In the genomic region with DNA sequence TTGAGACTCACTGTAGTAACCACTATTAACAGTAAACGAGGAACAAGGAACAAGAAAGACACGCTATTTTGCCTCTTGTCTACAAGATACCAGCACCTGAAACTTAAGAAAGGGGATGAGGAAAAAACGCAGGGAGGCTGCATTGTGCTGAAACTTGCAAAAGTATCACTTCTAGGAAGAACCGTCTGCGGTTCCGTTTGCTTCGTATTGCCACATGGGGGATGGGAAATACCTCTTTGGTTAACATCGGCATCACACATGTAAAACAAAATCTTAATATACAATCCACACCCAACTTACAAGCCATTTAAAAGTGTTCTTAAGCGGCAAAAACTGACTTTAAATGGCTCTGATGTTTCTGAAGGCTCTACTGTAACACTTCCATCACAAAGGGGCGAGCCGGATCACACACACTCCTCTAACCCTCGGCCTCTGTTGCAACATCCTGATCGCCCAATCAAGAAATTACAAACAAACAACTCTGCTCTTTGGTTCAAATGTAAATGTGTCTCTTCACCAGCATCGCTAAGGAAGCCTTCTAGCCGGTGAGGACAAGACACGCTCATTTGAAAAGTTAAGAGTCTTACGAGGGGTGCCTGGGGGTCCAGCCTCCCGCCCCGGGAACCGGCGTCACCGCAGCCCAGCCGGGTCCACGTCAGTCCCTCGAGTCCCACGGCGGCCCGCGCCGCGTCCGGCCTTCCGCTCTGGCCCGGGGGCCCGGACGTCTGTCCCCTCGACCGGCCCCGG, we compare ENCODE assay signal across 8 cellular contexts. TPM values are rescaled to one million over a fixed set of nuclear protein-coding genes. Genes with fewer than 3 reads are reported as not detected.
DNase-seq lines count a peak whose midpoint lies in the region; ATAC-seq and TF ChIP-seq lines count a peak whose summit lies in the region.

No MANE protein-coding gene starts in this region.

- H3K4me1 Mint-ChIP-seq in progenitor cell of endocrine pancreas (ENCODE audit: low read depth), result peaks cover 25% of the 10 kb centered on the region

- no peak overlapping the region for H2AFZ ChIP-seq in Karpas-422 (ENCODE audit: low read length)

- H3K9ac ChIP-seq in Karpas-422 (ENCODE audit: low read length), result peak overlapping the region; percentile 81

- H3K4me3 ChIP-seq in Karpas-422 (ENCODE audit: low read length) (peak overlapping the region; percentile 88), fibroblast of the aortic adventitia (ENCODE audit: low read depth, low read length) (peak overlapping the region; percentile 83)

- H3K9me3 ChIP-seq in Karpas-422 (ENCODE audit: low read length), result no peaks in the 10 kb centered on the region

- H3K9me3 Mint-ChIP-seq in progenitor cell of endocrine pancreas (ENCODE audit: low read depth), result no peaks in the 10 kb centered on the region

- H3K27me3 ChIP-seq in Karpas-422 (ENCODE audit: low read length), result no peaks in the 10 kb centered on the region

- peak overlapping the region; percentile 93 for H3K27ac Mint-ChIP-seq in progenitor cell of endocrine pancreas

- peaks cover 4% of the 10 kb centered on the region; the same call in 1 of the 2 replicates for H3K36me3 ChIP-seq in Karpas-422 (ENCODE audit: insufficient read depth, low read length)

- peak overlapping the region; percentile 20; the same call in 1 of the 2 replicates for H3K27ac ChIP-seq in Karpas-422 (ENCODE audit: low read length)

- peak; percentile 39 for DNase-seq in NCI-H2227 (lab: John Stamatoyannopoulos, UW; ENCODE audit: unreplicated experiment)
- no peak for DNase-seq in NCI-H2227 treated with DMSO at 0.1 percent for 48 hours (lab: John Stamatoyannopoulos, UW)
- DNase-seq in Karpas-422, result peak; percentile 44
- peak; percentile 65 for DNase-seq in activated CD8-positive, alpha-beta memory T cell treated with anti-CD3 and anti-CD28 coated beads, Interleukin-2, amount 50 U/mL, for 48 hours
- peak; percentile 51 for DNase-seq in fibroblast of the aortic adventitia (ENCODE audit: low read depth)
- no peak for DNase-seq in progenitor cell of endocrine pancreas (ENCODE audit: low spot score, unreplicated experiment)
- DNase-seq in GOT3 (lab: John Stamatoyannopoulos, UW), result no peak

- peaks cover 3% of the 10 kb centered on the region for H3K27me3 Mint-ChIP-seq in progenitor cell of endocrine pancreas

- no peak for TF ChIP-seq CTCF in fibroblast of the aortic adventitia (IDR thresholded peaks at IDR 0.05; ENCODE audit: insufficient read depth, low read length)
- TF ChIP-seq CTCF in progenitor cell of endocrine pancreas (IDR thresholded peaks at IDR 0.05; ENCODE audit: unreplicated experiment), result no peak

- H3K4me1 ChIP-seq in Karpas-422 (ENCODE audit: low read length), result peaks cover 23% of the 10 kb centered on the region

- H3K36me3 Mint-ChIP-seq in progenitor cell of endocrine pancreas (ENCODE audit: insufficient read depth), result peaks cover 1% of the 10 kb centered on the region

- H3K4me2 ChIP-seq in Karpas-422 (ENCODE audit: low read depth, low read length, poor library complexity, severe bottlenecking), result peak overlapping the region; percentile 88

- peaks cover 31% of the 10 kb centered on the region; the same call in 1 of the 2 replicates for H4K20me1 ChIP-seq in Karpas-422 (ENCODE audit: insufficient read depth, low read depth, low read length)

- ATAC-seq in HG03571 (IDR thresholded peaks at IDR 0.05; ENCODE audit: unreplicated experiment), result no peak

- peaks cover 55% of the 10 kb centered on the region for H3K79me2 ChIP-seq in Karpas-422 (ENCODE audit: low read length)

- no peaks in the 10 kb centered on the region for H3K9me2 ChIP-seq in Karpas-422 (replicated peaks; ENCODE audit: insufficient read depth, low read length)

- peak overlapping the region; percentile 96 for H3K4me3 Mint-ChIP-seq in progenitor cell of endocrine pancreas (ENCODE audit: low read depth)

RNA-seq across cellular contexts. Expression of gene SEC16A, which starts 0.6 kb away (rescaled TPM):
- 21.5 and 26.6 TPM in 2 replicates for total RNA-seq in Karpas-422 (2014; rRNA removed; shearing (Covaris generic); ENCODE audit: low replicate concordance)
- total RNA-seq in fibroblast of the aortic adventitia (ENCODE audit: low replicate concordance) (23.8 and 39.4 TPM in 2 replicates), progenitor cell of endocrine pancreas (76.1 and 78.8 TPM in 2 replicates)

RNA-seq across cellular contexts. Expression of gene INPP5E, which starts 42.6 kb away (rescaled TPM):
- total RNA-seq in Karpas-422 (2014; rRNA removed; shearing (Covaris generic); ENCODE audit: low replicate concordance), result 8.0 and 10.4 TPM in 2 replicates
- 11.9 and 12.5 TPM in 2 replicates for total RNA-seq in fibroblast of the aortic adventitia (ENCODE audit: low replicate concordance)
- total RNA-seq in progenitor cell of endocrine pancreas, result 25.1 and 26.2 TPM in 2 replicates

Comparison
In these comparisons a context has a peak if more than half of its experiments do, and no peak if none do; other contexts are left out.
1. DNase-seq: peak in NCI-H2227 (single experiment), Karpas-422 (single experiment), activated CD8-positive, alpha-beta memory T cell treated with anti-CD3 and anti-CD28 coated beads, Interleukin-2, amount 50 U/mL, for 48 hours (single experiment) and fibroblast of the aortic adventitia (single experiment); none in NCI-H2227 treated with DMSO at 0.1 percent for 48 hours (single experiment), progenitor cell of endocrine pancreas (single experiment) and GOT3 (single experiment).